1 cellular context compared by ENCODE assay signal in genomic region chr1:207022996-207023679, GRCh38.
TF ChIP-seq lines count a peak whose summit lies in the region.

No MANE protein-coding gene starts in this region.

TF ChIP-seq in GM23338, 12 proteins besides CTCF, POLR2A, EP300 and RAD21 (continued from another document):
- TF ChIP-seq, protein P1, sequence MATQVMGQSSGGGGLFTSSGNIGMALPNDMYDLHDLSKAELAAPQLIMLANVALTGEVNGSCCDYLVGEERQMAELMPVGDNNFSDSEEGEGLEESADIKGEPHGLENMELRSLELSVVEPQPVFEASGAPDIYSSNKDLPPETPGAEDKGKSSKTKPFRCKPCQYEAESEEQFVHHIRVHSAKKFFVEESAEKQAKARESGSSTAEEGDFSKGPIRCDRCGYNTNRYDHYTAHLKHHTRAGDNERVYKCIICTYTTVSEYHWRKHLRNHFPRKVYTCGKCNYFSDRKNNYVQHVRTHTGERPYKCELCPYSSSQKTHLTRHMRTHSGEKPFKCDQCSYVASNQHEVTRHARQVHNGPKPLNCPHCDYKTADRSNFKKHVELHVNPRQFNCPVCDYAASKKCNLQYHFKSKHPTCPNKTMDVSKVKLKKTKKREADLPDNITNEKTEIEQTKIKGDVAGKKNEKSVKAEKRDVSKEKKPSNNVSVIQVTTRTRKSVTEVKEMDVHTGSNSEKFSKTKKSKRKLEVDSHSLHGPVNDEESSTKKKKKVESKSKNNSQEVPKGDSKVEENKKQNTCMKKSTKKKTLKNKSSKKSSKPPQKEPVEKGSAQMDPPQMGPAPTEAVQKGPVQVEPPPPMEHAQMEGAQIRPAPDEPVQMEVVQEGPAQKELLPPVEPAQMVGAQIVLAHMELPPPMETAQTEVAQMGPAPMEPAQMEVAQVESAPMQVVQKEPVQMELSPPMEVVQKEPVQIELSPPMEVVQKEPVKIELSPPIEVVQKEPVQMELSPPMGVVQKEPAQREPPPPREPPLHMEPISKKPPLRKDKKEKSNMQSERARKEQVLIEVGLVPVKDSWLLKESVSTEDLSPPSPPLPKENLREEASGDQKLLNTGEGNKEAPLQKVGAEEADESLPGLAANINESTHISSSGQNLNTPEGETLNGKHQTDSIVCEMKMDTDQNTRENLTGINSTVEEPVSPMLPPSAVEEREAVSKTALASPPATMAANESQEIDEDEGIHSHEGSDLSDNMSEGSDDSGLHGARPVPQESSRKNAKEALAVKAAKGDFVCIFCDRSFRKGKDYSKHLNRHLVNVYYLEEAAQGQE (IDR thresholded peaks at IDR 0.05; ENCODE audit: unreplicated experiment) = no peak
- no peak for TF ChIP-seq ETS1 (IDR thresholded peaks at IDR 0.05)
- TF ChIP-seq ZNF462 (CRISPR knock-in tag; IDR thresholded peaks at IDR 0.05) = no peak
- TF ChIP-seq STAT1 (IDR thresholded peaks at IDR 0.05; ENCODE audit: unreplicated experiment) = no peak
- TF ChIP-seq ZNF331 (CRISPR knock-in tag; IDR thresholded peaks at IDR 0.05; ENCODE audit: low read depth) = no peak
- no peak for TF ChIP-seq POLR2AphosphoS5 (IDR thresholded peaks at IDR 0.05; ENCODE audit: low read depth)
- no peak for TF ChIP-seq CREB1 (CRISPR knock-in tag; IDR thresholded peaks at IDR 0.05; ENCODE audit: low read depth)
- TF ChIP-seq JUNB (IDR thresholded peaks at IDR 0.05; ENCODE audit: unreplicated experiment) = no peak
- TF ChIP-seq NANOG (IDR thresholded peaks at IDR 0.05; ENCODE audit: borderline replicate concordance) = no peak
